In the genomic region with DNA sequence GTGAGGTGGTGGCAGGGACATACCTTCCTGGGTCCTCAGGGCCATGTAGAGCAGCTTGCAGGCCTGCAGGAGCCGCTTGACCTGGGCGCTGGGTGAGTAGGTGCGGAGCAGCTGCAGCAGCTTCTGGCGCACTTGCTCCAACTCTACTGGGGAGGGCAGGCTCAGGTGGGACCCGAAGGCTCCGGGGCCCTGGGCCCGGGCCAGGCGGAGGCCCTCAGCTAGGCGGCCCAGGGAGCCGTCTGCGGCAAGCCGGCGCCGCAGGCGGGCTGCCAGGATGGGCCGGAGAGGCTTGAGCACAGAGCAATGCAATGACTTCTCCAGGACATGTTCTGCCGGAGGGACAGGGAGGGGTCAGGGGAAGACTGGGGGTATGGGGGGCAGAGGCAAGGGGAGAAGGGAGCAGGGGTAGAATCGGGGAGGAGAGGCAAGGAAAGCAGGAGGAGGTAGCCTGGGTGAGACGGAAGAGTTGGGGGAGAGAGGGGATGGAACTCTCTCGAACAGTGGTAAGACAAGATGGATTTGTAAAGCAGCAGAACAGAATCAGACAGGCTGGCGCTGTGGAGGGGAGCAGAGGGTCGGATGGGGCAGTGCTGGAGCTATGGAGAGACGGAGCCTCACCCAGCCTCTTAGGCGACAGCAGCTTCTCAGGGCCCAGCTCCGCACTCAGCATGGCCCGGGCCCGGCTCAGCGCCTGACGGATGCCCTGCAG, we compare ENCODE assay signal across 16 cellular contexts. TPM values are rescaled to one million over a fixed set of nuclear protein-coding genes. Genes with fewer than 3 reads are reported as not detected.
A peak's percentile ranks its signal among the peaks of the same experiment; 100 is the strongest.
DNase-seq lines count a peak whose midpoint lies in the region; ATAC-seq, FAIRE-seq and TF ChIP-seq lines count a peak whose summit lies in the region.
"Had no signal": no experiment of that assay in that cellular context is flagged by ENCODE, and none has a peak within 500 bp of the region (broad histone marks: within the 10 kb centered on the region; RNA-seq: fewer than 3 reads in every experiment).

No MANE protein-coding gene starts in this region.

- H3K36me3 Mint-ChIP-seq in chondrocyte (ENCODE audit: low read depth) (peaks cover 7% of the 10 kb centered on the region), nephron (ENCODE audit: low read depth) (peaks cover 5% of the 10 kb centered on the region)
- H3K36me3 Mint-ChIP-seq in activated T-helper 17 cell treated with anti-CD3 and anti-CD28 coated beads, Interleukin-2, amount 50 U/mL, for 72 hours (ENCODE audit: low read depth) = peaks cover 22% of the 10 kb centered on the region

- FAIRE-seq in HepG2 (lab: Jason Lieb, UNC) = no peak

- peaks cover 31% of the 10 kb centered on the region for H3K4me1 ChIP-seq in HepG2 (ENCODE audit: insufficient read depth, low read length)

- no peak overlapping the region for H3K9ac ChIP-seq in HepG2 (ENCODE audit: insufficient read depth, low read depth, low read length)

- no peaks in the 10 kb centered on the region for H4K20me1 ChIP-seq in HepG2 (ENCODE audit: insufficient read depth, low read length)

- peaks cover 29% of the 10 kb centered on the region for H3K4me1 Mint-ChIP-seq in chondrocyte (ENCODE audit: low read depth)
- H3K4me1 Mint-ChIP-seq in nephron = peaks cover 15% of the 10 kb centered on the region
- H3K4me1 Mint-ChIP-seq in activated T-helper 17 cell treated with anti-CD3 and anti-CD28 coated beads, Interleukin-2, amount 50 U/mL, for 72 hours = peaks cover 12% of the 10 kb centered on the region

- no peak for ATAC-seq in activated T-helper 17 cell treated with anti-CD3 and anti-CD28 coated beads, Interleukin-2, amount 50 U/mL, for 72 hours (replicated peaks)
- ATAC-seq in HepG2 = no peak
- ATAC-seq: heart right ventricle; naive thymus-derived CD4-positive, alpha-beta T cell had no signal

- H3K27me3 ChIP-seq in BJ (ENCODE audit: control insufficient read depth, insufficient read depth, low read length) (no peaks in the 10 kb centered on the region), H7 (ENCODE audit: control insufficient read depth, insufficient read depth, low read length) (peaks cover 1% of the 10 kb centered on the region; the same call in 1 of the 2 replicates), HepG2 (ENCODE audit: control insufficient read depth in 1 of 2, insufficient read depth in 2 of 2, low read length in 2 of 2) (no peaks in the 10 kb centered on the region)
- H3K27me3 ChIP-seq: heart right ventricle, tibial nerve had no signal

- H3K9me3 Mint-ChIP-seq in chondrocyte (ENCODE audit: low read depth) (no peaks in the 10 kb centered on the region), nephron (no peaks in the 10 kb centered on the region)
- H3K9me3 Mint-ChIP-seq in activated T-helper 17 cell treated with anti-CD3 and anti-CD28 coated beads, Interleukin-2, amount 50 U/mL, for 72 hours = no peaks in the 10 kb centered on the region
- H3K9me3 Mint-ChIP-seq: naive thymus-derived CD4-positive, alpha-beta T cell had no signal

- no peak for TF ChIP-seq CTCF in BJ (IDR thresholded peaks at IDR 0.05; ENCODE audit: insufficient read depth, low read depth, low read length)
- no peak for TF ChIP-seq CTCF in chondrocyte (IDR thresholded peaks at IDR 0.05)
- TF ChIP-seq CTCF in nephron (IDR thresholded peaks at IDR 0.05; ENCODE audit: unreplicated experiment in 3 of 3) = no peak
- TF ChIP-seq CTCF in HepG2 (CRISPR knock-in tag; IDR thresholded peaks at IDR 0.05) = no peak
- TF ChIP-seq CTCF in GM13976 (IDR thresholded peaks at IDR 0.05; ENCODE audit: borderline replicate concordance, control extremely low read depth, extremely low read depth, insufficient read depth, missing control alignments) = no peak

- in situ Hi-C loops in HepG2 (cut with HindIII; ENCODE audit: extremely low pct_ligation_motif_present, low pct_unique_long_range_greater_than_20kb) (no loop called here), GM13976 (cut with MboI; ENCODE audit: low sequenced_read_pairs, unreplicated experiment) (no loop called here)

- no peak overlapping the region for H3K4me3 Mint-ChIP-seq in chondrocyte (ENCODE audit: unreplicated experiment)
- H3K4me3 Mint-ChIP-seq in nephron = peak overlapping the region; percentile 35 to 70 (median 57)
- no peak overlapping the region for H3K4me3 Mint-ChIP-seq in activated T-helper 17 cell treated with anti-CD3 and anti-CD28 coated beads, Interleukin-2, amount 50 U/mL, for 72 hours

- H3K27me3 Mint-ChIP-seq in chondrocyte (ENCODE audit: low read depth) (no peaks in the 10 kb centered on the region), nephron (ENCODE audit: low read depth) (peaks cover 6% of the 10 kb centered on the region)
- H3K27me3 Mint-ChIP-seq in activated T-helper 17 cell treated with anti-CD3 and anti-CD28 coated beads, Interleukin-2, amount 50 U/mL, for 72 hours = no peaks in the 10 kb centered on the region

- no peak overlapping the region for H2AFZ ChIP-seq in HepG2 (ENCODE audit: low read length)

- H3K9me3 ChIP-seq in HepG2 (ENCODE audit: low read length) = no peaks in the 10 kb centered on the region
- H3K9me3 ChIP-seq: heart right ventricle, tibial nerve had no signal

- WGBS in HepG2 (ENCODE audit: low lambda C conversion rate) = 93% methylated on average over 25 of the region's 29 CpGs

- no peak for TF ChIP-seq EP300 in HepG2 (IDR thresholded peaks at IDR 0.05; ENCODE audit: low read depth in 2 of 2, low read length in 2 of 2)
- no peak for TF ChIP-seq EP300 in HepG2 (CRISPR knock-in tag; IDR thresholded peaks at IDR 0.05; ENCODE audit: borderline replicate concordance)

- no peak overlapping the region for H3K27ac ChIP-seq in HepG2 (ENCODE audit: extremely low read length, insufficient read depth, low read length)
- H3K27ac ChIP-seq: tibial nerve had no signal

- no peak for TF ChIP-seq POLR2A in HepG2 (IDR thresholded peaks at IDR 0.05; ENCODE audit: insufficient read depth in 1 of 2, low read depth in 2 of 2, low read length in 2 of 2)

- H3K4me3 ChIP-seq in BJ (ENCODE audit: low read depth, low read length) = peak overlapping the region; percentile 78
- H3K4me3 ChIP-seq in H7 (ENCODE audit: insufficient read depth, low read depth, low read length) = no peak overlapping the region
- H3K4me3 ChIP-seq in HepG2 (replicated peaks in 1 of 3; ENCODE audit: insufficient read depth in 1 of 3, low read depth in 2 of 3, low read length in 3 of 3) = no peak overlapping the region
- H3K4me3 ChIP-seq: tibial nerve had no signal

- H3K27ac Mint-ChIP-seq in chondrocyte (ENCODE audit: unreplicated experiment) (no peak overlapping the region), nephron (no peak overlapping the region)
- no peak overlapping the region for H3K27ac Mint-ChIP-seq in activated T-helper 17 cell treated with anti-CD3 and anti-CD28 coated beads, Interleukin-2, amount 50 U/mL, for 72 hours

- no peak for TF ChIP-seq RAD21 in HepG2 (CRISPR knock-in tag; IDR thresholded peaks at IDR 0.05)

- DNase-seq in BJ (ENCODE audit: low read depth) (no peak), H7 (peak; percentile 67), chondrocyte (ENCODE audit: low spot score) (peak; percentile 71), HepG2 (ENCODE audit: low spot score) (no peak), GM13976 (ENCODE audit: low spot score) (no peak)
- DNase-seq: activated CD8-positive, alpha-beta memory T cell treated with anti-CD3 and anti-CD28 coated beads for 24 hours; activated gamma-delta T cell; GDM1; heart right ventricle; naive thymus-derived CD4-positive, alpha-beta T cell; retina; stimulated activated CD4-positive, alpha-beta T cell treated with anti-CD3 and anti-CD28 coated beads, Interleukin-4, amount 100 ng/mL, for 1 hour had no signal

- POLR2A ChIA-PET in BJ (lab: Charles Lee) (interaction anchor here (2.9 kb wide), 1 partner anchor 21 kb away, joined by 34 read pairs; no protein-coding TSS in a partner anchor), HepG2 (lab: Yijun Ruan, JAX) (interaction anchor here (3.6 kb wide), 1 partner anchor 22 kb away, joined by 59 read pairs; no protein-coding TSS in a partner anchor)

- H3K36me3 ChIP-seq in BJ (ENCODE audit: control insufficient read depth, insufficient read depth, low read length) (peaks cover 25% of the 10 kb centered on the region), H7 (replicated peaks; ENCODE audit: control insufficient read depth, insufficient read depth, low read length) (no peaks in the 10 kb centered on the region; the same call in 1 of the 2 replicates), HepG2 (replicated peaks in 1 of 2; ENCODE audit: control insufficient read depth in 1 of 2, insufficient read depth in 2 of 2, low read length in 2 of 2) (peaks cover 2% of the 10 kb centered on the region in 2 experiments; a peak in 2 of 5 replicates)

- CTCF ChIA-PET in BJ (lab: Yijun Ruan, JAX) (interaction anchor here (0.6 to 8.7 kb wide), 10 partner anchors 7 to 312 kb away, joined by 3 to 201 read pairs (median 10); partner anchors contain the start of gene CD248), HepG2 (lab: Yijun Ruan, JAX; ENCODE audit: low intra/inter-chr PET ratio, low total read pairs) (no interaction called here)

- intact Hi-C loops in HepG2 (cut with micrococcal nuclease; ENCODE audit: unreplicated experiment) = no loop called here

- H3K4me2 ChIP-seq in HepG2 (ENCODE audit: low read depth, low read length) = no peak overlapping the region

- H3K79me2 ChIP-seq in HepG2 (ENCODE audit: insufficient read depth, low read length) = no peaks in the 10 kb centered on the region

- BruUV-seq in HepG2 (replicated peaks; lab: Mats Ljungman, UMichigan) = no TSS peak

RNA-seq across cellular contexts. Expression of gene RIN1, which starts 2.2 kb away (rescaled TPM):
- 6.3 and 9.2 TPM in 2 replicates for polyA plus RNA-seq in BJ (2011; rRNA removed)
- 5.4 and 5.8 TPM in 2 replicates for polyA minus RNA-seq in BJ (2011; rRNA and poly(A)+ RNA removed)
- 7.2 and 9.6 TPM in 2 replicates for total RNA-seq in H7 (2014; rRNA removed; shearing (Covaris generic))
- 7.1 to 7.7 TPM (median 7.2 TPM) in 3 replicates for total RNA-seq in chondrocyte
- 1 to 10 TPM; 1.6 to 3.4 TPM for total RNA-seq in activated T-helper 17 cell treated with anti-CD3 and anti-CD28 coated beads, Interleukin-2, amount 50 U/mL, for 72 hours
- total RNA-seq in HepG2 (2016; rRNA removed; fragmentation: Illumina TruSeq; extraction: Trizol) = 3.9 and 4.1 TPM in 2 replicates
- total RNA-seq in HepG2 (2016; cell fraction: cytosol; rRNA removed; fragmentation: Illumina TruSeq; extraction: Trizol; ENCODE audit: low read depth) = 1.6 and 2.4 TPM in 2 replicates
- total RNA-seq in HepG2 (2016; cell fraction: insoluble cytoplasmic fraction; rRNA removed; fragmentation: Illumina TruSeq; extraction: Trizol) = 3.5 and 4.5 TPM in 2 replicates
- 2.0 and 2.9 TPM in 2 replicates for total RNA-seq in HepG2 (2016; cell fraction: membrane; rRNA removed; fragmentation: Illumina TruSeq; extraction: Trizol)
- 3.5 TPM in 2 replicates for total RNA-seq in HepG2 (2016; cell fraction: nucleus; rRNA removed; fragmentation: Illumina TruSeq; extraction: Trizol)
- 2.4 and 4.2 TPM in 2 replicates for polyA plus RNA-seq in HepG2 (2011; rRNA removed)
- polyA plus RNA-seq in HepG2 (2011; cell fraction: cytosol; rRNA removed) = 3.6 and 24.3 TPM in 2 replicates
- 13.9 and 17.2 TPM in 2 replicates for polyA plus RNA-seq in HepG2 (2011; cell fraction: nucleus; rRNA removed)
- polyA plus RNA-seq in HepG2 (2012) = 3.3 TPM in 2 replicates
- polyA plus RNA-seq in HepG2 (2016; cell fraction: cytosol; fragmentation: Illumina TruSeq; extraction: Trizol; ENCODE audit: low read depth) = 0.76 and 1.0 TPM in 2 replicates
- 2.9 and 4.1 TPM in 2 replicates for polyA plus RNA-seq in HepG2 (2016; cell fraction: insoluble cytoplasmic fraction; fragmentation: Illumina TruSeq; extraction: Trizol; ENCODE audit: low read depth)
- polyA plus RNA-seq in HepG2 (2016; cell fraction: membrane; fragmentation: Illumina TruSeq; extraction: Trizol; ENCODE audit: low read depth) = 1.4 and 2.1 TPM in 2 replicates
- 8.7 and 9.1 TPM in 2 replicates for polyA plus RNA-seq in HepG2 (2016; cell fraction: nucleus; fragmentation: Illumina TruSeq; extraction: Trizol; ENCODE audit: insufficient read depth, low read depth)
- 6.2 and 14.2 TPM in 2 replicates for polyA minus RNA-seq in HepG2 (2011; rRNA and poly(A)+ RNA removed; ENCODE audit: low replicate concordance)
- polyA minus RNA-seq in HepG2 (2011; cell fraction: cytosol; rRNA and poly(A)+ RNA removed) = 2.4 and 4.0 TPM in 2 replicates
- polyA minus RNA-seq in HepG2 (2011; cell fraction: nucleus; rRNA and poly(A)+ RNA removed) = 2.0 and 2.4 TPM in 2 replicates

RNA-seq across cellular contexts. Expression of gene BRMS1, which starts 10.9 kb away (rescaled TPM):
- polyA plus RNA-seq in BJ (2011; rRNA removed) = 36.7 and 46.3 TPM in 2 replicates
- polyA minus RNA-seq in BJ (2011; rRNA and poly(A)+ RNA removed) = 8.2 and 9.1 TPM in 2 replicates
- 53.5 and 72.8 TPM in 2 replicates for total RNA-seq in H7 (2014; rRNA removed; shearing (Covaris generic))
- total RNA-seq in chondrocyte = 22.4 to 23.6 TPM (median 23.3 TPM) in 3 replicates
- total RNA-seq in activated T-helper 17 cell treated with anti-CD3 and anti-CD28 coated beads, Interleukin-2, amount 50 U/mL, for 72 hours = 10 to 100 TPM; 21.6 to 41.7 TPM
- total RNA-seq in HepG2 (2016; rRNA removed; fragmentation: Illumina TruSeq; extraction: Trizol) = 55.7 and 63.1 TPM in 2 replicates
- 15.1 and 18.0 TPM in 2 replicates for total RNA-seq in HepG2 (2016; cell fraction: cytosol; rRNA removed; fragmentation: Illumina TruSeq; extraction: Trizol; ENCODE audit: low read depth)
- total RNA-seq in HepG2 (2016; cell fraction: insoluble cytoplasmic fraction; rRNA removed; fragmentation: Illumina TruSeq; extraction: Trizol) = 55.6 and 65.9 TPM in 2 replicates
- total RNA-seq in HepG2 (2016; cell fraction: membrane; rRNA removed; fragmentation: Illumina TruSeq; extraction: Trizol) = 28.2 and 32.2 TPM in 2 replicates
- 23.2 and 25.5 TPM in 2 replicates for total RNA-seq in HepG2 (2016; cell fraction: nucleus; rRNA removed; fragmentation: Illumina TruSeq; extraction: Trizol)
- 15.8 and 16.8 TPM in 2 replicates for polyA plus RNA-seq in HepG2 (2011; rRNA removed)
- polyA plus RNA-seq in HepG2 (2011; cell fraction: cytosol; rRNA removed) = 15.3 and 20.1 TPM in 2 replicates
- polyA plus RNA-seq in HepG2 (2011; cell fraction: nucleus; rRNA removed) = 19.9 and 20.4 TPM in 2 replicates
- polyA plus RNA-seq in HepG2 (2012) = 8.8 and 11.6 TPM in 2 replicates
- polyA plus RNA-seq in HepG2 (2016; cell fraction: cytosol; fragmentation: Illumina TruSeq; extraction: Trizol; ENCODE audit: low read depth) = 11.6 and 12.3 TPM in 2 replicates
- polyA plus RNA-seq in HepG2 (2016; cell fraction: insoluble cytoplasmic fraction; fragmentation: Illumina TruSeq; extraction: Trizol; ENCODE audit: low read depth) = 54.5 and 57.6 TPM in 2 replicates
- 20.8 and 22.1 TPM in 2 replicates for polyA plus RNA-seq in HepG2 (2016; cell fraction: membrane; fragmentation: Illumina TruSeq; extraction: Trizol; ENCODE audit: low read depth)
- 38.8 and 42.9 TPM in 2 replicates for polyA plus RNA-seq in HepG2 (2016; cell fraction: nucleus; fragmentation: Illumina TruSeq; extraction: Trizol; ENCODE audit: insufficient read depth, low read depth)
- polyA minus RNA-seq in HepG2 (2011; rRNA and poly(A)+ RNA removed; ENCODE audit: low replicate concordance) = 8.1 and 30.0 TPM in 2 replicates
- 2.9 TPM in 2 replicates for polyA minus RNA-seq in HepG2 (2011; cell fraction: cytosol; rRNA and poly(A)+ RNA removed)
- polyA minus RNA-seq in HepG2 (2011; cell fraction: nucleus; rRNA and poly(A)+ RNA removed) = 4.2 and 5.5 TPM in 2 replicates

RNA-seq across cellular contexts. Expression of gene B4GAT1, which starts 13.4 kb away (rescaled TPM):
- 12.7 and 16.8 TPM in 2 replicates for polyA plus RNA-seq in BJ (2011; rRNA removed)
- 1.9 and 2.0 TPM in 2 replicates for polyA minus RNA-seq in BJ (2011; rRNA and poly(A)+ RNA removed)
- 41.6 and 41.9 TPM in 2 replicates for total RNA-seq in H7 (2014; rRNA removed; shearing (Covaris generic))
- total RNA-seq in chondrocyte = 18.2 to 30.4 TPM (median 21.1 TPM) in 3 replicates
- total RNA-seq in activated T-helper 17 cell treated with anti-CD3 and anti-CD28 coated beads, Interleukin-2, amount 50 U/mL, for 72 hours = 10 to 100 TPM in 1 of 2 donors, 1 to 10 TPM in 1; 7.7 to 12.9 TPM
- total RNA-seq in HepG2 (2016; rRNA removed; fragmentation: Illumina TruSeq; extraction: Trizol) = 44.9 and 109 TPM in 2 replicates
- 15.0 and 17.3 TPM in 2 replicates for total RNA-seq in HepG2 (2016; cell fraction: cytosol; rRNA removed; fragmentation: Illumina TruSeq; extraction: Trizol; ENCODE audit: low read depth)
- 41.0 and 117 TPM in 2 replicates for total RNA-seq in HepG2 (2016; cell fraction: insoluble cytoplasmic fraction; rRNA removed; fragmentation: Illumina TruSeq; extraction: Trizol)
- total RNA-seq in HepG2 (2016; cell fraction: membrane; rRNA removed; fragmentation: Illumina TruSeq; extraction: Trizol) = 35.2 and 38.9 TPM in 2 replicates
- total RNA-seq in HepG2 (2016; cell fraction: nucleus; rRNA removed; fragmentation: Illumina TruSeq; extraction: Trizol) = 80.6 and 90.0 TPM in 2 replicates
- polyA plus RNA-seq in HepG2 (2011; rRNA removed) = 40.4 and 47.8 TPM in 2 replicates
- 35.5 and 44.1 TPM in 2 replicates for polyA plus RNA-seq in HepG2 (2011; cell fraction: cytosol; rRNA removed)
- polyA plus RNA-seq in HepG2 (2011; cell fraction: nucleus; rRNA removed) = 29.5 and 32.3 TPM in 2 replicates
- polyA plus RNA-seq in HepG2 (2012) = 64.9 and 76.3 TPM in 2 replicates
- polyA plus RNA-seq in HepG2 (2016; cell fraction: cytosol; fragmentation: Illumina TruSeq; extraction: Trizol; ENCODE audit: low read depth) = 13.3 and 16.5 TPM in 2 replicates
- 40.4 and 42.0 TPM in 2 replicates for polyA plus RNA-seq in HepG2 (2016; cell fraction: insoluble cytoplasmic fraction; fragmentation: Illumina TruSeq; extraction: Trizol; ENCODE audit: low read depth)
- 25.2 and 28.0 TPM in 2 replicates for polyA plus RNA-seq in HepG2 (2016; cell fraction: membrane; fragmentation: Illumina TruSeq; extraction: Trizol; ENCODE audit: low read depth)
- polyA plus RNA-seq in HepG2 (2016; cell fraction: nucleus; fragmentation: Illumina TruSeq; extraction: Trizol; ENCODE audit: insufficient read depth, low read depth) = 122 and 134 TPM in 2 replicates
- 4.0 and 58.3 TPM in 2 replicates for polyA minus RNA-seq in HepG2 (2011; rRNA and poly(A)+ RNA removed; ENCODE audit: low replicate concordance)
- polyA minus RNA-seq in HepG2 (2011; cell fraction: cytosol; rRNA and poly(A)+ RNA removed) = 26.4 and 32.5 TPM in 2 replicates
- polyA minus RNA-seq in HepG2 (2011; cell fraction: nucleus; rRNA and poly(A)+ RNA removed) = 7.3 and 8.3 TPM in 2 replicates

RNA-seq across cellular contexts. Expression of gene CD248, which starts 17.2 kb away (rescaled TPM):
- 83.0 and 180 TPM in 2 replicates for polyA plus RNA-seq in BJ (2011; rRNA removed)
- polyA minus RNA-seq in BJ (2011; rRNA and poly(A)+ RNA removed) = 54.8 and 83.5 TPM in 2 replicates
- total RNA-seq in H7 (2014; rRNA removed; shearing (Covaris generic)) = 0.83 and 1.4 TPM in 2 replicates
- 44.5 to 113 TPM (median 109 TPM) in 3 replicates for total RNA-seq in chondrocyte
- not detected for total RNA-seq in activated T-helper 17 cell treated with anti-CD3 and anti-CD28 coated beads, Interleukin-2, amount 50 U/mL, for 72 hours
- total RNA-seq in HepG2 (2016; rRNA removed; fragmentation: Illumina TruSeq; extraction: Trizol) = 0.20 and 0.35 TPM in 2 replicates
- total RNA-seq in HepG2 (2016; cell fraction: cytosol; rRNA removed; fragmentation: Illumina TruSeq; extraction: Trizol; ENCODE audit: low read depth) = not detected in 2 replicates
- 0.09 and 0.35 TPM in 2 replicates for total RNA-seq in HepG2 (2016; cell fraction: insoluble cytoplasmic fraction; rRNA removed; fragmentation: Illumina TruSeq; extraction: Trizol)
- 0.06 TPM in 1 of 2 replicates, not detected in the other for total RNA-seq in HepG2 (2016; cell fraction: membrane; rRNA removed; fragmentation: Illumina TruSeq; extraction: Trizol)
- 0.37 and 0.44 TPM in 2 replicates for total RNA-seq in HepG2 (2016; cell fraction: nucleus; rRNA removed; fragmentation: Illumina TruSeq; extraction: Trizol)
- 0.20 and 0.25 TPM in 2 replicates for polyA plus RNA-seq in HepG2 (2011; rRNA removed)
- 0.23 and 0.32 TPM in 2 replicates for polyA plus RNA-seq in HepG2 (2011; cell fraction: cytosol; rRNA removed)
- polyA plus RNA-seq in HepG2 (2011; cell fraction: nucleus; rRNA removed) = 0.80 and 0.85 TPM in 2 replicates
- polyA plus RNA-seq in HepG2 (2012) = 0.51 and 1.1 TPM in 2 replicates
- 0.08 and 0.09 TPM in 2 replicates for polyA plus RNA-seq in HepG2 (2016; cell fraction: cytosol; fragmentation: Illumina TruSeq; extraction: Trizol; ENCODE audit: low read depth)
- polyA plus RNA-seq in HepG2 (2016; cell fraction: insoluble cytoplasmic fraction; fragmentation: Illumina TruSeq; extraction: Trizol; ENCODE audit: low read depth) = 0.27 and 0.71 TPM in 2 replicates
- 0.18 and 0.36 TPM in 2 replicates for polyA plus RNA-seq in HepG2 (2016; cell fraction: membrane; fragmentation: Illumina TruSeq; extraction: Trizol; ENCODE audit: low read depth)
- polyA plus RNA-seq in HepG2 (2016; cell fraction: nucleus; fragmentation: Illumina TruSeq; extraction: Trizol; ENCODE audit: insufficient read depth, low read depth) = 2.6 and 2.7 TPM in 2 replicates
- 0.09 and 1.0 TPM in 2 replicates for polyA minus RNA-seq in HepG2 (2011; rRNA and poly(A)+ RNA removed; ENCODE audit: low replicate concordance)
- polyA minus RNA-seq in HepG2 (2011; cell fraction: cytosol; rRNA and poly(A)+ RNA removed) = 0.40 and 0.88 TPM in 2 replicates
- polyA minus RNA-seq in HepG2 (2011; cell fraction: nucleus; rRNA and poly(A)+ RNA removed) = 0.26 and 0.50 TPM in 2 replicates
- total RNA-seq: HT1080 had no signal

RNA-seq across cellular contexts. Expression of gene SLC29A2, which starts 37.5 kb away (rescaled TPM):
- polyA plus RNA-seq in BJ (2011; rRNA removed) (0.21 and 0.48 TPM in 2 replicates), HepG2 (2011; rRNA removed) (0.56 and 0.63 TPM in 2 replicates)
- polyA minus RNA-seq in BJ (2011; rRNA and poly(A)+ RNA removed) = 0.43 TPM in 1 of 2 replicates, not detected in the other
- 23.8 and 32.1 TPM in 2 replicates for total RNA-seq in H7 (2014; rRNA removed; shearing (Covaris generic))
- total RNA-seq in chondrocyte (2.6 to 8.9 TPM (median 7.9 TPM) in 3 replicates), HepG2 (2016; rRNA removed; fragmentation: Illumina TruSeq; extraction: Trizol) (0.49 and 0.66 TPM in 2 replicates)
- 1 to 10 TPM; 7.6 to 9.1 TPM for total RNA-seq in activated T-helper 17 cell treated with anti-CD3 and anti-CD28 coated beads, Interleukin-2, amount 50 U/mL, for 72 hours
- total RNA-seq in HepG2 (2016; cell fraction: cytosol; rRNA removed; fragmentation: Illumina TruSeq; extraction: Trizol; ENCODE audit: low read depth) = 0.09 and 0.30 TPM in 2 replicates
- 0.18 and 0.71 TPM in 2 replicates for total RNA-seq in HepG2 (2016; cell fraction: insoluble cytoplasmic fraction; rRNA removed; fragmentation: Illumina TruSeq; extraction: Trizol)
- 0.31 and 0.41 TPM in 2 replicates for total RNA-seq in HepG2 (2016; cell fraction: membrane; rRNA removed; fragmentation: Illumina TruSeq; extraction: Trizol)
- total RNA-seq in HepG2 (2016; cell fraction: nucleus; rRNA removed; fragmentation: Illumina TruSeq; extraction: Trizol) = 0.63 and 0.81 TPM in 2 replicates
- polyA plus RNA-seq in HepG2 (2011; cell fraction: cytosol; rRNA removed) = 0.25 and 0.27 TPM in 2 replicates
- 5.0 and 6.0 TPM in 2 replicates for polyA plus RNA-seq in HepG2 (2011; cell fraction: nucleus; rRNA removed)
- polyA plus RNA-seq in HepG2 (2012) = 0.80 and 1.1 TPM in 2 replicates
- 0.14 and 0.24 TPM in 2 replicates for polyA plus RNA-seq in HepG2 (2016; cell fraction: cytosol; fragmentation: Illumina TruSeq; extraction: Trizol; ENCODE audit: low read depth)
- 0.30 and 0.32 TPM in 2 replicates for polyA plus RNA-seq in HepG2 (2016; cell fraction: insoluble cytoplasmic fraction; fragmentation: Illumina TruSeq; extraction: Trizol; ENCODE audit: low read depth)
- polyA plus RNA-seq in HepG2 (2016; cell fraction: membrane; fragmentation: Illumina TruSeq; extraction: Trizol; ENCODE audit: low read depth) = 0.43 and 0.56 TPM in 2 replicates
- polyA plus RNA-seq in HepG2 (2016; cell fraction: nucleus; fragmentation: Illumina TruSeq; extraction: Trizol; ENCODE audit: insufficient read depth, low read depth) = 2.4 TPM in 2 replicates
- polyA minus RNA-seq in HepG2 (2011; rRNA and poly(A)+ RNA removed; ENCODE audit: low replicate concordance) = 0.28 and 27.8 TPM in 2 replicates
- polyA minus RNA-seq in HepG2 (2011; cell fraction: cytosol; rRNA and poly(A)+ RNA removed) = 0.49 and 0.88 TPM in 2 replicates
- 0.25 and 0.64 TPM in 2 replicates for polyA minus RNA-seq in HepG2 (2011; cell fraction: nucleus; rRNA and poly(A)+ RNA removed)

Comparison
In these comparisons a context has a peak if more than half of its experiments do, and no peak if none do; other contexts are left out.
1. DNase-seq: peak in H7 (single experiment) and chondrocyte (single experiment); none in BJ (single experiment), HepG2 (single experiment) and GM13976 (single experiment).
2. H3K4me3 Mint-ChIP-seq: peak in nephron (3 of 3); none in chondrocyte (single experiment) and activated T-helper 17 cell treated with anti-CD3 and anti-CD28 coated beads, Interleukin-2, amount 50 U/mL, for 72 hours (single experiment).